Comparison of ENCODE assay signal across 15 cellular contexts in the genomic region with DNA sequence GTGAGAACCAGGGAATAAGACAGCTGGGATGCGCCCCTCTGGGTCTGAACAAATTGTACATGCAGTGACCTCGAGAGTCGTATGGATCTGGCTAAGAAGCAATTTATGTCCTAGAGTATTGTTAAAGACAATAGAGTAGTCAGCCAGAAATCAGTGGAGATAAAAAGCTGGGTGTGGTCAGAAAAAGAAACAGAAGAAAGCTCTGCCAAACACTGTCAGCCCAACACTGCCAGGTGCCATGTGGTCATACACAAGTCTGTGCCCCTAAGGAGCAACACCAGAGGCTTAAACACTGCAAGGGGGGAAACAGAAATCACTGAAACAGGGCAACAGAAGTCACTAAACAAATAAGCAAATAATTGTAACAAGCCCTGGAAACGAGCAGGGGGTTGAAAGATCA.
DNase-seq lines count a peak whose midpoint lies in the region; ATAC-seq and FAIRE-seq lines count a peak whose summit lies in the region.
"Had no signal": no experiment of that assay in that cellular context is flagged by ENCODE, and none has a peak within 500 bp of the region (broad histone marks: within the 10 kb centered on the region; RNA-seq: fewer than 3 reads in every experiment).

No MANE protein-coding gene starts in this region.

- H3K36me3 Mint-ChIP-seq in T-helper 2 cell treated with Interferon-gamma antibody and Interleukin-4, amounts not matched to agents 5 μg/mL and 100 μg/mL, for 36 hours (ENCODE audit: low read depth) = peaks cover 2% of the 10 kb centered on the region
- peaks cover 8% of the 10 kb centered on the region for H3K36me3 Mint-ChIP-seq in memory B cell

- no peak overlapping the region for H3K4me3 Mint-ChIP-seq in T-helper 2 cell treated with Interferon-gamma antibody and Interleukin-4, amounts not matched to agents 5 μg/mL and 100 μg/mL, for 36 hours
- H3K4me3 Mint-ChIP-seq in memory B cell = no peak overlapping the region
- H3K4me3 Mint-ChIP-seq: activated CD4-positive, alpha-beta T cell treated with anti-CD3 and anti-CD28 coated beads, Interleukin-2, amount 10 ng/mL, durations not matched to agents 24 days and 14 days had no signal

- H3K27ac Mint-ChIP-seq in T-helper 2 cell treated with Interferon-gamma antibody and Interleukin-4, amounts not matched to agents 5 μg/mL and 100 μg/mL, for 36 hours = peak overlapping the region; percentile 62
- H3K27ac Mint-ChIP-seq in memory B cell = peak overlapping the region; percentile 43
- H3K27ac Mint-ChIP-seq: activated CD4-positive, alpha-beta T cell treated with anti-CD3 and anti-CD28 coated beads, Interleukin-2, amount 10 ng/mL, durations not matched to agents 24 days and 14 days had no signal

- DNase-seq in T-helper 2 cell treated with Interferon-gamma antibody and Interleukin-4, amounts not matched to agents 5 μg/mL and 100 μg/mL, for 36 hours (ENCODE audit: low spot score) = no peak
- DNase-seq in T-helper 2 cell (no peak), DMS79 treated with DMSO at 0.1 percent for 48 hours (lab: John Stamatoyannopoulos, UW) (peak; percentile 67), NCI-H69 (lab: John Stamatoyannopoulos, UW) (peak; percentile 96), memory B cell (ENCODE audit: low spot score in 2 of 2) (no peak), activated gamma-delta T cell treated with Interleukin-2 at 50 U/mL for 16 hours (no peak), SKM-1 (lab: John Stamatoyannopoulos, UW; ENCODE audit: unreplicated experiment) (no peak), GM19239 (ENCODE audit: insufficient read length, low spot score) (no peak)
- DNase-seq: activated CD4-positive, alpha-beta T cell treated with anti-CD3 and anti-CD28 coated beads, Interleukin-2, amount 10 ng/mL, durations not matched to agents 24 days and 14 days; anterior cingulate cortex; dermis blood vessel endothelial cell; esophagus squamous epithelium; KG1; NCI-H1930 had no signal

- H3K9me3 Mint-ChIP-seq in T-helper 2 cell treated with Interferon-gamma antibody and Interleukin-4, amounts not matched to agents 5 μg/mL and 100 μg/mL, for 36 hours = no peaks in the 10 kb centered on the region
- H3K9me3 Mint-ChIP-seq in memory B cell = no peaks in the 10 kb centered on the region
- H3K9me3 Mint-ChIP-seq: activated CD4-positive, alpha-beta T cell treated with anti-CD3 and anti-CD28 coated beads, Interleukin-2, amount 10 ng/mL, durations not matched to agents 24 days and 14 days had no signal

- ATAC-seq in memory B cell (ENCODE audit: low read depth) = no peak

- peaks cover 15% of the 10 kb centered on the region for H3K4me1 Mint-ChIP-seq in T-helper 2 cell treated with Interferon-gamma antibody and Interleukin-4, amounts not matched to agents 5 μg/mL and 100 μg/mL, for 36 hours (ENCODE audit: low read depth)
- peaks cover 21% of the 10 kb centered on the region for H3K4me1 Mint-ChIP-seq in memory B cell

- no peak for FAIRE-seq in GM19239 (lab: Jason Lieb, UNC)
- FAIRE-seq: H54 had no signal

- H3K27me3 Mint-ChIP-seq in T-helper 2 cell treated with Interferon-gamma antibody and Interleukin-4, amounts not matched to agents 5 μg/mL and 100 μg/mL, for 36 hours (ENCODE audit: low read depth) = no peaks in the 10 kb centered on the region
- H3K27me3 Mint-ChIP-seq in memory B cell = no peaks in the 10 kb centered on the region
- H3K27me3 Mint-ChIP-seq: activated CD4-positive, alpha-beta T cell treated with anti-CD3 and anti-CD28 coated beads, Interleukin-2, amount 10 ng/mL, durations not matched to agents 24 days and 14 days had no signal

Comparison
In these comparisons a context has a peak if more than half of its experiments do, and no peak if none do; other contexts are left out.
1. DNase-seq: peak in DMS79 treated with DMSO at 0.1 percent for 48 hours (single experiment) and NCI-H69 (single experiment); none in T-helper 2 cell treated with Interferon-gamma antibody and Interleukin-4, amounts not matched to agents 5 μg/mL and 100 μg/mL, for 36 hours (single experiment), T-helper 2 cell (0 of 5), memory B cell (0 of 2), activated gamma-delta T cell treated with Interleukin-2 at 50 U/mL for 16 hours (single experiment), SKM-1 (single experiment) and GM19239 (single experiment).